ENCODE assay signal across 8 cellular contexts in the genomic region with DNA sequence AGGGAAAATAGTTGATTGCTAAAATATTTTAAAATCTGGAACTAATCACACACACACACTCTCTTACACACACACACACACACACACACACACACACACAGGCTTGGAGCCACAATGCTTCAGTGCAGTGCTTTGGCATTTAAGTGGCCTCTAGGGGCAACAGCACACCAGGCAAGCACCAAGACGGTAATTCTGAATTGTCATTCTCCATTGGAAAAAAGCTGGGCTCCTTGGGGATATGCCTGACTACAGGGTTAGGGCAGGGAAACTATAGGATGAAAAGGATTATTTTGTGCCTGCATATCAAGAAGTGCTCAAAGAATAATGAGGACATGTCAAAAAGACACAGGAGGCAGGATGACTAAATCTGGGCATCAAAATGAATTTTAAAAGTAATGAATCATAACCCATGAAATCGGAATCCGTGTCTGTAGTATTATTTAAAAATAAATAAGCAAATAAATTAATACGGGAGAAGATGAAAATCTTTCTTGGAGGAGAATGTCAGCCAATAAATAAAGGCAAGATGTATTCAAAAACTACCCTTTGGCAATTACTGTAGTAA. TPM values are rescaled to one million over a fixed set of nuclear protein-coding genes. Genes with fewer than 3 reads are reported as not detected.
A peak's percentile ranks its signal among the peaks of the same experiment; 100 is the strongest.
DNase-seq lines count a peak whose midpoint lies in the region; ATAC-seq and TF ChIP-seq lines count a peak whose summit lies in the region.
"Had no signal": no experiment of that assay in that cellular context is flagged by ENCODE, and none has a peak within 500 bp of the region (broad histone marks: within the 10 kb centered on the region; RNA-seq: fewer than 3 reads in every experiment).

No MANE protein-coding gene starts in this region.

- no peaks in the 10 kb centered on the region for H3K9me3 Mint-ChIP-seq in activated T-helper 17 cell treated with anti-CD3 and anti-CD28 coated beads, Interleukin-2, amount 50 U/mL, for 72 hours
- no peaks in the 10 kb centered on the region for H3K9me3 Mint-ChIP-seq in stimulated activated effector memory CD8-positive, alpha-beta T cell treated with anti-CD3 and anti-CD28 coated beads, Interleukin-12 subunit alpha, Interleukin-12 subunit beta, amount 100 ng/mL, for 72 hours
- H3K9me3 Mint-ChIP-seq: activated B cell treated with CpG ODN at 0.5 μM for 24 hours had no signal

- H3K27me3 Mint-ChIP-seq in activated T-helper 17 cell treated with anti-CD3 and anti-CD28 coated beads, Interleukin-2, amount 50 U/mL, for 72 hours: peaks cover 2% of the 10 kb centered on the region

- H3K4me3 Mint-ChIP-seq in activated T-helper 17 cell treated with anti-CD3 and anti-CD28 coated beads, Interleukin-2, amount 50 U/mL, for 72 hours: peak overlapping the region; percentile 58
- H3K4me3 Mint-ChIP-seq in stimulated activated effector memory CD8-positive, alpha-beta T cell treated with anti-CD3 and anti-CD28 coated beads, Interleukin-12 subunit alpha, Interleukin-12 subunit beta, amount 100 ng/mL, for 72 hours: peak overlapping the region; percentile 33
- H3K4me3 Mint-ChIP-seq: activated B cell treated with CpG ODN at 0.5 μM for 24 hours had no signal

- DNase-seq in EL (peak; percentile 15), LNCaP clone FGC (ENCODE audit: low read depth) (no peak), left ventricle myocardium superior (no peak), germinal center (ENCODE audit: low spot score) (no peak)
- peak in 1 of 2 donors; percentile 63 for DNase-seq in stimulated activated effector memory CD8-positive, alpha-beta T cell treated with anti-CD3 and anti-CD28 coated beads, Interleukin-12 subunit alpha, Interleukin-12 subunit beta, amount 100 ng/mL, for 72 hours (ENCODE audit: low spot score in 2 of 2)
- DNase-seq: activated B cell treated with CpG ODN at 0.5 μM for 24 hours had no signal

- no peaks in the 10 kb centered on the region for H3K36me3 Mint-ChIP-seq in activated T-helper 17 cell treated with anti-CD3 and anti-CD28 coated beads, Interleukin-2, amount 50 U/mL, for 72 hours (ENCODE audit: low read depth)
- no peaks in the 10 kb centered on the region for H3K36me3 Mint-ChIP-seq in stimulated activated effector memory CD8-positive, alpha-beta T cell treated with anti-CD3 and anti-CD28 coated beads, Interleukin-12 subunit alpha, Interleukin-12 subunit beta, amount 100 ng/mL, for 72 hours

- H3K4me3 ChIP-seq in LNCaP clone FGC (ENCODE audit: low read depth, low read length): no peak overlapping the region

- H3K4me1 Mint-ChIP-seq in activated T-helper 17 cell treated with anti-CD3 and anti-CD28 coated beads, Interleukin-2, amount 50 U/mL, for 72 hours: peaks cover 14% of the 10 kb centered on the region
- H3K4me1 Mint-ChIP-seq in stimulated activated effector memory CD8-positive, alpha-beta T cell treated with anti-CD3 and anti-CD28 coated beads, Interleukin-12 subunit alpha, Interleukin-12 subunit beta, amount 100 ng/mL, for 72 hours: peaks cover 19% of the 10 kb centered on the region
- H3K4me1 Mint-ChIP-seq: activated B cell treated with CpG ODN at 0.5 μM for 24 hours had no signal

- ATAC-seq in GM21381 (IDR thresholded peaks at IDR 0.05; ENCODE audit: unreplicated experiment) (peak; percentile 31), left ventricle myocardium superior (peak; percentile 74)
- ATAC-seq in activated T-helper 17 cell treated with anti-CD3 and anti-CD28 coated beads, Interleukin-2, amount 50 U/mL, for 72 hours (replicated peaks): peak; percentile 26
- ATAC-seq in stimulated activated effector memory CD8-positive, alpha-beta T cell treated with anti-CD3 and anti-CD28 coated beads, Interleukin-12 subunit alpha, Interleukin-12 subunit beta, amount 100 ng/mL, for 72 hours: peak; percentile 42

- intact Hi-C loops in left ventricle myocardium superior (cut with micrococcal nuclease): no loop called here

- peak; percentile 61 for TF ChIP-seq CTCF in LNCaP clone FGC (IDR thresholded peaks at IDR 0.05; ENCODE audit: control insufficient read depth, extremely low read depth, insufficient read depth)

- no peak overlapping the region for H3K27ac Mint-ChIP-seq in activated T-helper 17 cell treated with anti-CD3 and anti-CD28 coated beads, Interleukin-2, amount 50 U/mL, for 72 hours
- H3K27ac Mint-ChIP-seq in stimulated activated effector memory CD8-positive, alpha-beta T cell treated with anti-CD3 and anti-CD28 coated beads, Interleukin-12 subunit alpha, Interleukin-12 subunit beta, amount 100 ng/mL, for 72 hours: no peak overlapping the region
- H3K27ac Mint-ChIP-seq: activated B cell treated with CpG ODN at 0.5 μM for 24 hours had no signal

RNA-seq across cellular contexts. Expression of a gene that starts 30.4 kb away (rescaled TPM):
- not detected for total RNA-seq in activated T-helper 17 cell treated with anti-CD3 and anti-CD28 coated beads, Interleukin-2, amount 50 U/mL, for 72 hours
- total RNA-seq in left ventricle myocardium superior: not detected
- total RNA-seq: activated B cell treated with CpG ODN at 0.5 μM for 24 hours had no signal
